8 cellular contexts compared by ENCODE assay signal in genomic region chr19:49640113-49640898, GRCh38. TPM values are rescaled to one million over a fixed set of nuclear protein-coding genes. Genes with fewer than 3 reads are reported as not detected.
A peak's percentile ranks its signal among the peaks of the same experiment; 100 is the strongest.
DNase-seq lines count a peak whose midpoint lies in the region; ATAC-seq and TF ChIP-seq lines count a peak whose summit lies in the region.

RRAS (minus strand) TSS chr19:49640143; CDS start chr19:49640098, 45 bp downstream.

- peak within 1 kb of the TSS; percentile 96 for H3K27ac ChIP-seq in temporal lobe (ENCODE audit: low read depth, low read length)

- no peaks in the 10 kb centered on the region for H3K27me3 ChIP-seq in GM06990 (replicated peaks; ENCODE audit: control insufficient read depth, insufficient read depth, low read length)

- H3K4me1 Mint-ChIP-seq in activated naive CD8-positive, alpha-beta T cell (ENCODE audit: low read depth): peaks cover 48% of the 10 kb centered on the region

- H3K36me3 ChIP-seq in GM06990 (ENCODE audit: control insufficient read depth, insufficient read depth, low read length): peaks cover 3% of the 10 kb centered on the region

- H3K4me3 Mint-ChIP-seq in activated naive CD8-positive, alpha-beta T cell: peak within 1 kb of the TSS; percentile 97

- DNase-seq in GM06990 (ENCODE audit: extremely low read depth, insufficient read length): peak; percentile 99
- peak; percentile 95 for DNase-seq in NCI-H1092 (lab: John Stamatoyannopoulos, UW)
- peak; percentile 98 for DNase-seq in glomerular endothelial cell (ENCODE audit: extremely low read depth, low read depth, low spot score)
- DNase-seq in occipital lobe (lab: John Stamatoyannopoulos, UW): peak; percentile 99

- H3K4me3 ChIP-seq in GM06990 (replicated peaks; ENCODE audit: low read depth, low read length): peak within 1 kb of the TSS; percentile 82

- H3K36me3 Mint-ChIP-seq in activated naive CD8-positive, alpha-beta T cell: no peaks in the 10 kb centered on the region

- peak within 1 kb of the TSS; percentile 98 for H3K27ac Mint-ChIP-seq in activated naive CD8-positive, alpha-beta T cell

- H3K27me3 Mint-ChIP-seq in activated naive CD8-positive, alpha-beta T cell: no peaks in the 10 kb centered on the region

- ATAC-seq in HG02588 (IDR thresholded peaks at IDR 0.05; ENCODE audit: unreplicated experiment) (peak; percentile 50), SK-N-SH treated with all-trans-retinoic acid at 6 μM for 48 hours (peak; percentile 79)

- H3K9me3 Mint-ChIP-seq in activated naive CD8-positive, alpha-beta T cell (ENCODE audit: low read depth): no peaks in the 10 kb centered on the region

- no peak for TF ChIP-seq CTCF in GM06990 (IDR thresholded peaks at IDR 0.05; ENCODE audit: insufficient read depth, low read length, poor library complexity, severe bottlenecking)

TF ChIP-seq in SK-N-SH treated with all-trans-retinoic acid at 6 μM for 48 hours, 23 proteins besides CTCF, POLR2A, EP300 and RAD21:
- TF ChIP-seq PATZ1 (CRISPR knock-in tag; IDR thresholded peaks at IDR 0.05; ENCODE audit: borderline replicate concordance): peak; percentile 76; the same call in 1 of the 2 replicates
- TF ChIP-seq ZNF565 (CRISPR knock-in tag; conservative IDR thresholded peaks at IDR 0.05; ENCODE audit: low read depth): no peak

RNA-seq across cellular contexts. Expression of gene RRAS, which starts in this region (rescaled TPM):
- 110 and 120 TPM in 2 replicates for total RNA-seq in glomerular endothelial cell
- total RNA-seq in occipital lobe: 1.1 TPM
- total RNA-seq in temporal lobe: 0.98 TPM

Comparison
In these comparisons a context has a peak if more than half of its experiments do, and no peak if none do; other contexts are left out.
1. Peak in every context shown above with its lines: DNase-seq, ATAC-seq, H3K4me3 ChIP-seq and H3K27ac ChIP-seq.
2. RNA of gene RRAS (total RNA-seq): 110 to 120 TPM in glomerular endothelial cell; 1.1 TPM in occipital lobe (single experiment) and 0.98 TPM in temporal lobe (single experiment); every median in the first group is over 10 times any median in the second.